Comparison of ENCODE assay signal across 8 cellular contexts in genomic region chr11:70567680-70568503, GRCh38.
DNase-seq lines count a peak whose midpoint lies in the region; ATAC-seq and TF ChIP-seq lines count a peak whose summit lies in the region.

No MANE protein-coding gene starts in this region.

- peak overlapping the region in 1 of 2 donors; percentile 29 for H3K4me3 Mint-ChIP-seq in activated T-cell treated with anti-CD3 and anti-CD28 coated beads, Interleukin-2, amount 50 U/mL, for 72 hours
- H3K4me3 Mint-ChIP-seq in stimulated activated naive CD8-positive, alpha-beta T cell treated with anti-CD3 and anti-CD28 coated beads, Interleukin-15, amount 100 ng/mL, for 72 hours, result no peak overlapping the region

- TF ChIP-seq CTCF in brain microvascular endothelial cell (IDR thresholded peaks at IDR 0.05; ENCODE audit: low read depth, low read length, missing control alignments), result no peak

- in situ Hi-C loops in brain microvascular endothelial cell (cut with HindIII; ENCODE audit: low pct_ligation_motif_present, low sequenced_read_pairs), result no loop called here

- H3K27ac Mint-ChIP-seq in activated T-cell treated with anti-CD3 and anti-CD28 coated beads, Interleukin-2, amount 50 U/mL, for 72 hours, result no peak overlapping the region
- no peak overlapping the region for H3K27ac Mint-ChIP-seq in stimulated activated naive CD8-positive, alpha-beta T cell treated with anti-CD3 and anti-CD28 coated beads, Interleukin-15, amount 100 ng/mL, for 72 hours

- peak; percentile 11 for DNase-seq in HS-27A (ENCODE audit: low read depth)
- DNase-seq in brain microvascular endothelial cell, result peak; percentile 22
- DNase-seq in iris pigment epithelial cell (ENCODE audit: low read depth), result peak; percentile 44
- DNase-seq in stromal cell of bone marrow (ENCODE audit: low read depth), result peak; percentile 13
- DNase-seq in activated T-cell treated with anti-CD3 and anti-CD28 coated beads, Interleukin-2, amount 50 U/mL, for 72 hours, result no peak
- no peak for DNase-seq in stimulated activated naive CD8-positive, alpha-beta T cell treated with anti-CD3 and anti-CD28 coated beads, Interleukin-15, amount 100 ng/mL, for 72 hours
- DNase-seq in NCI-H2107 (lab: John Stamatoyannopoulos, UW), result no peak

- no peaks in the 10 kb centered on the region for H3K27me3 ChIP-seq in brain microvascular endothelial cell (replicated peaks)

- no peaks in the 10 kb centered on the region for H3K36me3 ChIP-seq in brain microvascular endothelial cell (replicated peaks)

- ATAC-seq in HG03378 (IDR thresholded peaks at IDR 0.05; ENCODE audit: unreplicated experiment), result no peak
- ATAC-seq in activated T-cell treated with anti-CD3 and anti-CD28 coated beads, Interleukin-2, amount 50 U/mL, for 72 hours (replicated peaks in 1 of 2), result no peak
- no peak for ATAC-seq in stimulated activated naive CD8-positive, alpha-beta T cell treated with anti-CD3 and anti-CD28 coated beads, Interleukin-15, amount 100 ng/mL, for 72 hours

- no peaks in the 10 kb centered on the region for H3K36me3 Mint-ChIP-seq in activated T-cell treated with anti-CD3 and anti-CD28 coated beads, Interleukin-2, amount 50 U/mL, for 72 hours (ENCODE audit: insufficient read depth in 2 of 2)

- H3K27ac ChIP-seq in brain microvascular endothelial cell, result no peak overlapping the region

- no peaks in the 10 kb centered on the region for H3K4me1 Mint-ChIP-seq in activated T-cell treated with anti-CD3 and anti-CD28 coated beads, Interleukin-2, amount 50 U/mL, for 72 hours (ENCODE audit: low read depth)
- no peaks in the 10 kb centered on the region for H3K4me1 Mint-ChIP-seq in stimulated activated naive CD8-positive, alpha-beta T cell treated with anti-CD3 and anti-CD28 coated beads, Interleukin-15, amount 100 ng/mL, for 72 hours

- peaks cover 49% of the 10 kb centered on the region for H3K27me3 Mint-ChIP-seq in activated T-cell treated with anti-CD3 and anti-CD28 coated beads, Interleukin-2, amount 50 U/mL, for 72 hours (ENCODE audit: low read depth)
- H3K27me3 Mint-ChIP-seq in stimulated activated naive CD8-positive, alpha-beta T cell treated with anti-CD3 and anti-CD28 coated beads, Interleukin-15, amount 100 ng/mL, for 72 hours, result peaks cover 54% of the 10 kb centered on the region

- peaks cover 0 to 2% of the 10 kb centered on the region in 2 donors for H3K9me3 Mint-ChIP-seq in activated T-cell treated with anti-CD3 and anti-CD28 coated beads, Interleukin-2, amount 50 U/mL, for 72 hours
- H3K9me3 Mint-ChIP-seq in stimulated activated naive CD8-positive, alpha-beta T cell treated with anti-CD3 and anti-CD28 coated beads, Interleukin-15, amount 100 ng/mL, for 72 hours, result peaks cover 0 to 10% of the 10 kb centered on the region in 2 donors

- peak overlapping the region; percentile 32 for H3K4me3 ChIP-seq in brain microvascular endothelial cell (ENCODE audit: low read depth, low read length)

Comparison
In these comparisons a context has a peak if more than half of its experiments do, and no peak if none do; other contexts are left out.
1. DNase-seq: peak in HS-27A (single experiment), brain microvascular endothelial cell (single experiment), iris pigment epithelial cell (single experiment) and stromal cell of bone marrow (single experiment); none in activated T-cell treated with anti-CD3 and anti-CD28 coated beads, Interleukin-2, amount 50 U/mL, for 72 hours (0 of 2), stimulated activated naive CD8-positive, alpha-beta T cell treated with anti-CD3 and anti-CD28 coated beads, Interleukin-15, amount 100 ng/mL, for 72 hours (0 of 2) and NCI-H2107 (single experiment).